20 cellular contexts compared by ENCODE assay signal in genomic region chr12:22256076-22256475, GRCh38.
DNase-seq lines count a peak whose midpoint lies in the region; ATAC-seq lines count a peak whose summit lies in the region.
"Had no signal": no experiment of that assay in that cellular context is flagged by ENCODE, and none has a peak within 500 bp of the region (broad histone marks: within the 10 kb centered on the region; RNA-seq: fewer than 3 reads in every experiment).

No MANE protein-coding gene starts in this region.

- H3K27me3 ChIP-seq in mesenchymal stem cell (ENCODE audit: control insufficient read depth in 1 of 2, insufficient read depth in 1 of 2, low read length in 2 of 2), result no peaks in the 10 kb centered on the region
- peaks cover 18% of the 10 kb centered on the region for H3K27me3 ChIP-seq in GM23248 (replicated peaks; ENCODE audit: insufficient read depth)
- H3K27me3 ChIP-seq: brain microvascular endothelial cell, esophagus squamous epithelium, right lobe of liver had no signal

- H3K18ac ChIP-seq in mesenchymal stem cell (ENCODE audit: low read depth in 1 of 2, low read length in 2 of 2), result peak overlapping the region; percentile 41 to 55

- peak overlapping the region; percentile 2 for H2AK5ac ChIP-seq in mesenchymal stem cell (ENCODE audit: low read length, severe bottlenecking)

- H2BK12ac ChIP-seq in mesenchymal stem cell (ENCODE audit: low read length in 2 of 2), result peak overlapping the region; percentile 59 to 62

- no peak overlapping the region for H3K23ac ChIP-seq in mesenchymal stem cell (ENCODE audit: low read length in 2 of 2)

- H3K9me3 ChIP-seq in mesenchymal stem cell (ENCODE audit: control insufficient read depth, low read length), result no peaks in the 10 kb centered on the region
- H3K9me3 ChIP-seq in GM23248 (ENCODE audit: low read depth), result no peaks in the 10 kb centered on the region
- H3K9me3 ChIP-seq: esophagus squamous epithelium, neutrophil, right lobe of liver had no signal

- peak overlapping the region in 1 of 2 experiments; percentile 7 for H3K4ac ChIP-seq in mesenchymal stem cell (ENCODE audit: low read depth in 1 of 2, low read length in 2 of 2)

- in situ Hi-C loops in GM23248 (cut with MboI), result no loop called here

- no peaks in the 10 kb centered on the region for H3K79me2 ChIP-seq in GM23248 (ENCODE audit: insufficient read depth)

- H3K4me1 ChIP-seq in mesenchymal stem cell (ENCODE audit: control insufficient read depth, insufficient read depth, low read depth, low read length) (no peaks in the 10 kb centered on the region), GM23248 (ENCODE audit: insufficient read depth) (no peaks in the 10 kb centered on the region)
- H3K4me1 ChIP-seq: right lobe of liver had no signal

- H3K79me1 ChIP-seq in mesenchymal stem cell (replicated peaks; ENCODE audit: low read length, poor library complexity, severe bottlenecking), result no peaks in the 10 kb centered on the region

- no peaks in the 10 kb centered on the region for H3F3A ChIP-seq in GM23248 (ENCODE audit: insufficient read depth)

- H3K9me2 ChIP-seq in GM23248 (ENCODE audit: insufficient read depth), result no peaks in the 10 kb centered on the region

- peak overlapping the region; percentile 69 for H3K27ac ChIP-seq in cingulate gyrus (ENCODE audit: low read depth, low read length)
- H3K27ac ChIP-seq in mesenchymal stem cell (ENCODE audit: low read length, poor library complexity, severe bottlenecking), result no peak overlapping the region
- no peak overlapping the region for H3K27ac ChIP-seq in GM23248
- H3K27ac ChIP-seq: brain microvascular endothelial cell, neutrophil, right lobe of liver, WERI-Rb-1 had no signal

- no peaks in the 10 kb centered on the region for H4K20me1 ChIP-seq in GM23248 (ENCODE audit: insufficient read depth)

- H3K36me3 ChIP-seq in mesenchymal stem cell (ENCODE audit: control insufficient read depth in 1 of 2, insufficient read depth in 2 of 2, low read depth in 1 of 2, low read length in 2 of 2) (peaks cover 0 to 5% of the 10 kb centered on the region in 2 experiments), GM23248 (ENCODE audit: low read depth) (no peaks in the 10 kb centered on the region)
- H3K36me3 ChIP-seq: brain microvascular endothelial cell, esophagus squamous epithelium, neutrophil, right lobe of liver, WERI-Rb-1 had no signal

- H2BK15ac ChIP-seq in mesenchymal stem cell (ENCODE audit: low read depth, poor library complexity, severe bottlenecking), result no peak overlapping the region

- peak overlapping the region; percentile 34 for H4K91ac ChIP-seq in mesenchymal stem cell (ENCODE audit: low read length)

- H3K4me3 ChIP-seq in mesenchymal stem cell (ENCODE audit: insufficient read depth in 1 of 2, low read depth in 1 of 2, low read length in 2 of 2) (no peak overlapping the region), GM23248 (no peak overlapping the region)
- H3K4me3 ChIP-seq: esophagus squamous epithelium, right lobe of liver had no signal

- H3K9ac ChIP-seq in mesenchymal stem cell (ENCODE audit: low read length) (no peak overlapping the region), GM23248 (no peak overlapping the region)

- no peak for ATAC-seq in HG03378 (IDR thresholded peaks at IDR 0.05; ENCODE audit: unreplicated experiment)
- ATAC-seq: right lobe of liver; stimulated activated naive CD8-positive, alpha-beta T cell treated with anti-CD3 and anti-CD28 coated beads, Interleukin-15, amount 100 ng/mL, for 72 hours had no signal

- no peak overlapping the region for H3K14ac ChIP-seq in mesenchymal stem cell (ENCODE audit: low read length in 2 of 2)

- DNase-seq in RPMI8226 (peak; percentile 85), mesenchymal stem cell (peak; percentile 69), superior temporal gyrus (ENCODE audit: extremely low spot score) (peak; percentile 38), GM23248 (no peak), pons (ENCODE audit: low spot score) (no peak)
- DNase-seq: activated CD4-positive, alpha-beta memory T cell treated with anti-CD3 and anti-CD28 coated beads for 36 hours; activated T-cell treated with anti-CD3 and anti-CD28 coated beads, Interleukin-2, amount 50 U/mL, for 1 hour; AML-193; brain microvascular endothelial cell; esophagus squamous epithelium; NCI-H2081; NCI-H510A; right lobe of liver; SHP77 treated with DMSO at 0.1 percent for 48 hours; stimulated activated CD4-positive, alpha-beta T cell treated with anti-CD3 and anti-CD28 coated beads, Interleukin-1b, Interleukin-23, amount 100 ng/mL, for 48 hours; stimulated activated naive CD8-positive, alpha-beta T cell treated with anti-CD3 and anti-CD28 coated beads, Interleukin-15, amount 100 ng/mL, for 72 hours; WERI-Rb-1 had no signal

- no peak overlapping the region for H2BK5ac ChIP-seq in mesenchymal stem cell (ENCODE audit: low read depth, low read length, poor library complexity, severe bottlenecking)

- WGBS in mesenchymal stem cell, result 43% methylated on average over 7 of the region's 7 CpGs
- WGBS in GM23248 (ENCODE audit: low coverage in 1 of 2, low lambda C conversion rate in 2 of 2, missing lambda C conversion rate in 2 of 2), 2 experiments, result 79 to 82% methylated on average over 7 of the region's 7 CpGs

- H3K4me2 ChIP-seq in mesenchymal stem cell (ENCODE audit: low read length, poor library complexity, severe bottlenecking) (no peak overlapping the region), GM23248 (ENCODE audit: unreplicated experiment) (no peak overlapping the region)

- no peak overlapping the region for H2BK120ac ChIP-seq in mesenchymal stem cell (ENCODE audit: low read depth, low read length)

- peak overlapping the region; percentile 24 for H4K8ac ChIP-seq in mesenchymal stem cell (ENCODE audit: low read length)

- H2AFZ ChIP-seq in mesenchymal stem cell (ENCODE audit: low read depth, low read length), result no peak overlapping the region
- H2AFZ ChIP-seq in GM23248, result no peak overlapping the region

Comparison
In these comparisons a context has a peak if more than half of its experiments do, and no peak if none do; other contexts are left out.
1. DNase-seq: peak in RPMI8226 (single experiment), mesenchymal stem cell (single experiment) and superior temporal gyrus (single experiment); none in GM23248 (single experiment) and pons (single experiment).